Comparison of ENCODE assay signal across 8 cellular contexts in the genomic region with DNA sequence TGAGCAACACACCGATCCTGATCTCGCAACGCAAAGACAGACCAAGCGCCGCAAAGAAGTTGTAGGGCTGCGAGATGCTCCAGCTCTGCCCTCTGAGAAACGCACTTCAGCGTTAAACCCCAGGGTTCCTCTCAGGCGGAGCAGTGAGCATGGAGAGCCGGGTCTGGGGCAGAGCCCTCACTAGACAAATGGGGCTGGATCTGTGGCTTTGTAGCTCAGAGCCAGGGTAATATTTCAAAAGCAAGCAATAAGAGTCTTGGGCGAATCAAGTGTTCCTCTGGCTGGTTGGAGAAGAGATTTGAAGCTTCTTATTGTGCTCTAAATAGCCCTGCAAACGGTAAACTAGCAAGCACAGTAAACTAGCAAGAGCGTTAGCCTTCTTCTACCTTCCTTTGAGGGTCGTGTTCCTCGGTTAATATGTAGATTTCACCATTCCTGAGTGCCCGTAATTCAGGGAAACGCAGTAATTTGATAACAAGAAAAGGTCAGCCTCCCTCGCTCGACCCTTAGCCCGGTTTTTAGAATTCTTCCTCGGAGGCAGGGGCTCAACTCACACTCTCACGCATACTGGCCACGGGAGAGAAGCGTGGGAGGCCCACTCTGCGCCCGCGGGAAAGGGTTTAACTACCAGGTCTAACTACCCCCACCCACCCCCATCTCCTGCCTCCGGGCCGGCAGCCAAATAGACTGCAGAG. TPM values are rescaled to one million over a fixed set of nuclear protein-coding genes. Genes with fewer than 3 reads are reported as not detected.
DNase-seq lines count a peak whose midpoint lies in the region; ATAC-seq and TF ChIP-seq lines count a peak whose summit lies in the region.

No MANE protein-coding gene starts in this region.

- peaks cover 0 to 4% (median 0%) of the 10 kb centered on the region in 5 experiments for H3K9me3 Mint-ChIP-seq in brain
- H3K9me3 Mint-ChIP-seq in memory B cell, result no peaks in the 10 kb centered on the region
- H3K9me3 Mint-ChIP-seq in activated CD8-positive, alpha-beta memory T cell treated with anti-CD3 and anti-CD28 coated beads, Interleukin-2, amount 10 ng/mL, durations not matched to agents 7 days and 5 days (ENCODE audit: low read depth), result no peaks in the 10 kb centered on the region

- no peaks in the 10 kb centered on the region for H3K36me3 Mint-ChIP-seq in brain
- H3K36me3 Mint-ChIP-seq in memory B cell, result peaks cover 2% of the 10 kb centered on the region
- peaks cover 3% of the 10 kb centered on the region for H3K36me3 Mint-ChIP-seq in activated CD8-positive, alpha-beta memory T cell treated with anti-CD3 and anti-CD28 coated beads, Interleukin-2, amount 10 ng/mL, durations not matched to agents 7 days and 5 days

- CTCF ChIA-PET in activated CD8-positive, alpha-beta memory T cell treated with anti-CD3 and anti-CD28 coated beads, Interleukin-2, amount 10 ng/mL, durations not matched to agents 7 days and 5 days (lab: Charles Lee), result interaction anchor here (0.9 kb wide), 1 partner anchor 176 kb away, joined by 4 read pairs; no protein-coding TSS in a partner anchor

- H3K4me1 Mint-ChIP-seq in brain (peaks cover 9% of the 10 kb centered on the region), memory B cell (peaks cover 19% of the 10 kb centered on the region)
- peaks cover 9% of the 10 kb centered on the region for H3K4me1 Mint-ChIP-seq in activated CD8-positive, alpha-beta memory T cell treated with anti-CD3 and anti-CD28 coated beads, Interleukin-2, amount 10 ng/mL, durations not matched to agents 7 days and 5 days

- H3K4me3 Mint-ChIP-seq in brain, result peak overlapping the region in 4 of 5 experiments; percentile 68 to 77 (median 74)
- peak overlapping the region; percentile 71 for H3K4me3 Mint-ChIP-seq in memory B cell
- no peak overlapping the region for H3K4me3 Mint-ChIP-seq in activated CD8-positive, alpha-beta memory T cell treated with anti-CD3 and anti-CD28 coated beads, Interleukin-2, amount 10 ng/mL, durations not matched to agents 7 days and 5 days

- ATAC-seq in memory B cell (ENCODE audit: low read depth), result peak; percentile 61
- no peak for ATAC-seq in activated CD8-positive, alpha-beta memory T cell treated with anti-CD3 and anti-CD28 coated beads, Interleukin-2, amount 10 ng/mL, durations not matched to agents 7 days and 5 days

- H3K4me3 ChIP-seq in GM12875 (ENCODE audit: low read depth, low read length), result peak overlapping the region; percentile 15

- H3K27ac Mint-ChIP-seq in brain (peak overlapping the region in 1 of 5 experiments; percentile 88), memory B cell (peak overlapping the region; percentile 17)
- no peak overlapping the region for H3K27ac Mint-ChIP-seq in activated CD8-positive, alpha-beta memory T cell treated with anti-CD3 and anti-CD28 coated beads, Interleukin-2, amount 10 ng/mL, durations not matched to agents 7 days and 5 days

- TF ChIP-seq CTCF in GM12875 (IDR thresholded peaks at IDR 0.05; ENCODE audit: borderline replicate concordance, insufficient read depth, low read depth, low read length) (no peak), brain (conservative IDR thresholded peaks at IDR 0.05) (no peak)

- DNase-seq in HT-29 (ENCODE audit: low spot score), result peak; percentile 51
- DNase-seq in memory B cell (ENCODE audit: low spot score in 2 of 2), result peak in 1 of 2 donors; percentile 39
- DNase-seq in NCI-H748 treated with DMSO at 0.1 percent for 48 hours (lab: John Stamatoyannopoulos, UW), result no peak
- no peak for DNase-seq in Kasumi-1 (lab: John Stamatoyannopoulos, UW)
- DNase-seq in stimulated activated CD4-positive, alpha-beta T cell treated with anti-CD3 and anti-CD28 coated beads, Interleukin-4, amount 100 ng/mL, for 24 hours, result no peak
- DNase-seq in activated CD8-positive, alpha-beta memory T cell treated with anti-CD3 and anti-CD28 coated beads, Interleukin-2, amount 10 ng/mL, durations not matched to agents 7 days and 5 days, result no peak

- peaks cover 96% of the 10 kb centered on the region for H3K27me3 Mint-ChIP-seq in brain
- no peaks in the 10 kb centered on the region for H3K27me3 Mint-ChIP-seq in memory B cell
- peaks cover 44% of the 10 kb centered on the region for H3K27me3 Mint-ChIP-seq in activated CD8-positive, alpha-beta memory T cell treated with anti-CD3 and anti-CD28 coated beads, Interleukin-2, amount 10 ng/mL, durations not matched to agents 7 days and 5 days

RNA-seq across cellular contexts. Expression of a gene that starts 6.7 kb away (rescaled TPM):
- total RNA-seq in HT-29 (2014; rRNA removed; shearing (Covaris generic)), result 12.3 and 16.3 TPM in 2 replicates
- 27.1 TPM for polyA plus RNA-seq in brain (ENCODE audit: insufficient read depth, low read depth, low replicate concordance)
- 10 to 100 TPM; 18.6 to 21.3 TPM for total RNA-seq in activated CD8-positive, alpha-beta memory T cell treated with anti-CD3 and anti-CD28 coated beads, Interleukin-2, amount 10 ng/mL, durations not matched to agents 7 days and 5 days
